Comparison of ENCODE assay signal across 7 cellular contexts in the genomic region with DNA sequence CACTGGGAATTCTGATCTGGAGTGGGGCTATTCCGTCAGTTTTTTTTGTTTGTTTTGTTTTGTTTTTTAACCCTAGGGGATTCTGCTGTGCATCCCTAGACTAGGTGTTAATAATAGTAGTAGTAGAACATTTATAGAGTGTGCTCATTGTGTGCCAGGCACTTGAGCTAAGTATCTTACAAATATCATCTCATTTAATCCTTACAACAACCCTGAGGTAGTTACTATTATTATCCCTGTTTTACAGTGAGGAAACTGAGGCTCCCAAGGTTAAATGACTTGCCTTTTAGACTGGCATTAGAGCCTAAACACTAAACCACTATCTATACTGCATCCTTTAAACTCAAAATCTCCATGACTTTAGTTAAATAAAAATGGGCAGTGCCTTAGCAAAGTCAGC.
"Had no signal": no experiment of that assay in that cellular context is flagged by ENCODE, and none has a peak within 500 bp of the region (broad histone marks: within the 10 kb centered on the region; RNA-seq: fewer than 3 reads in every experiment).

No MANE protein-coding gene starts in this region.

- H3K4me3 ChIP-seq: K562 had no signal

- H3K27ac ChIP-seq: HL-60, KMS-11 had no signal

- ATAC-seq: K562 had no signal

- DNase-seq: IMR-90, KBM-7, KG1 had no signal

- H3K4me2 ChIP-seq: KMS-11 had no signal

- FAIRE-seq: HTR-8/SVneo, K562 had no signal

- H3K9ac ChIP-seq: KMS-11 had no signal
